1 cellular context compared by ENCODE assay signal in the genomic region with DNA sequence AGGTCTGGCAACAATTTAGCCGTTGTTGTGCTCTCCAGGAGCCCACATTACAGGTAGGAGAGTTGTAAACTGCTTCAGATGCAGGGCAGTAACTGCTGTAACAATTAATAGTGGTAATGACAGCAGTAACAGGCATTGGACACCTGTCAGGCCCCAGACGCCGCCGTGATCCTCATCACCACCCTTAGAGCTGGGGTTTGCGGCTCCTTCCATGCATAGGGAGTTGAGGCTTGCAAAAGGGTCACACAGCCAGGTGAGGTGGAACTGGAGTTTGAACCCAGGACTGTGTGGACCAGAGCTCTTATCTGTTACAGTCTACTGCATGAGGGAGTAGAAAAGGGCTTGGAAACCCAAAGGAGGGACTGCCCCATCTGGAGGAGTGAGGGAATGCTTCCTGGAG.
TF ChIP-seq lines count a peak whose summit lies in the region.

No MANE protein-coding gene starts in this region.

TF ChIP-seq in HepG2, 621 proteins besides CTCF, POLR2A, EP300 and RAD21 (continued from another document):
- TF ChIP-seq THYN1 (CRISPR knock-in tag; IDR thresholded peaks at IDR 0.05; ENCODE audit: borderline replicate concordance, low read depth), result no peak
- no peak for TF ChIP-seq PLSCR1 (CRISPR knock-in tag; IDR thresholded peaks at IDR 0.05; ENCODE audit: borderline replicate concordance)
- no peak for TF ChIP-seq NR2C2 (CRISPR knock-in tag; IDR thresholded peaks at IDR 0.05; ENCODE audit: borderline replicate concordance)
- no peak for TF ChIP-seq ZNF674 (CRISPR knock-in tag; IDR thresholded peaks at IDR 0.05; ENCODE audit: low read depth)
- no peak for TF ChIP-seq MIER2 (CRISPR knock-in tag; IDR thresholded peaks at IDR 0.05)
- TF ChIP-seq, protein P1, sequence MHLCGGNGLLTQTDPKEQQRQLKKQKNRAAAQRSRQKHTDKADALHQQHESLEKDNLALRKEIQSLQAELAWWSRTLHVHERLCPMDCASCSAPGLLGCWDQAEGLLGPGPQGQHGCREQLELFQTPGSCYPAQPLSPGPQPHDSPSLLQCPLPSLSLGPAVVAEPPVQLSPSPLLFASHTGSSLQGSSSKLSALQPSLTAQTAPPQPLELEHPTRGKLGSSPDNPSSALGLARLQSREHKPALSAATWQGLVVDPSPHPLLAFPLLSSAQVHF (CRISPR knock-in tag; IDR thresholded peaks at IDR 0.05), result no peak
- no peak for TF ChIP-seq KLF6 (CRISPR knock-in tag; IDR thresholded peaks at IDR 0.05)
- TF ChIP-seq, protein P2, sequence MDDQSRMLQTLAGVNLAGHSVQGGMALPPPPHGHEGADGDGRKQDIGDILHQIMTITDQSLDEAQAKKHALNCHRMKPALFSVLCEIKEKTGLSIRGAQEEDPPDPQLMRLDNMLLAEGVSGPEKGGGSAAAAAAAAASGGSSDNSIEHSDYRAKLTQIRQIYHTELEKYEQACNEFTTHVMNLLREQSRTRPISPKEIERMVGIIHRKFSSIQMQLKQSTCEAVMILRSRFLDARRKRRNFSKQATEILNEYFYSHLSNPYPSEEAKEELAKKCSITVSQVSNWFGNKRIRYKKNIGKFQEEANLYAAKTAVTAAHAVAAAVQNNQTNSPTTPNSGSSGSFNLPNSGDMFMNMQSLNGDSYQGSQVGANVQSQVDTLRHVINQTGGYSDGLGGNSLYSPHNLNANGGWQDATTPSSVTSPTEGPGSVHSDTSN (CRISPR knock-in tag; IDR thresholded peaks at IDR 0.05; ENCODE audit: borderline replicate concordance), result no peak
- TF ChIP-seq JARID2 (CRISPR knock-in tag; IDR thresholded peaks at IDR 0.05; ENCODE audit: insufficient replicate concordance), result no peak
- TF ChIP-seq ISX (CRISPR knock-in tag; conservative IDR thresholded peaks at IDR 0.05), result no peak
- TF ChIP-seq TBP (CRISPR knock-in tag; IDR thresholded peaks at IDR 0.05), result no peak
- no peak for TF ChIP-seq RFXANK (CRISPR knock-in tag; IDR thresholded peaks at IDR 0.05)
